In genomic region chr12:68067762-68068376, GRCh38 we compare ENCODE assay signal across 14 cellular contexts.
DNase-seq lines count a peak whose midpoint lies in the region; ATAC-seq, FAIRE-seq and TF ChIP-seq lines count a peak whose summit lies in the region.
"Had no signal": no experiment of that assay in that cellular context is flagged by ENCODE, and none has a peak within 500 bp of the region (broad histone marks: within the 10 kb centered on the region; RNA-seq: fewer than 3 reads in every experiment).

No MANE protein-coding gene starts in this region.

- H3K4me3 Mint-ChIP-seq in effector memory CD8-positive, alpha-beta T cell = no peak overlapping the region
- no peak overlapping the region for H3K4me3 Mint-ChIP-seq in CD14-positive monocyte
- H3K4me3 Mint-ChIP-seq: activated T-cell treated with anti-CD3 and anti-CD28 coated beads, Interleukin-2, amount 50 U/mL, for 72 hours; dendritic cell treated with granulocyte-macrophage colony-stimulating factor and Interleukin-4, amounts not matched to agents 40 ng/mL and 50 ng/mL, for 4 days had no signal

- H3K9me3 ChIP-seq in SK-N-SH (peaks cover 4% of the 10 kb centered on the region; the same call in 1 of the 2 replicates), GM12878 (replicated peaks; ENCODE audit: control insufficient read depth, insufficient read depth, low read length) (peaks cover 2% of the 10 kb centered on the region), osteoblast (ENCODE audit: low read depth, low read length) (no peaks in the 10 kb centered on the region)
- H3K9me3 ChIP-seq: neutrophil, uterus had no signal

- H3K4me3 ChIP-seq in SK-N-SH (ENCODE audit: low read depth in 2 of 2, low read length in 1 of 2) = no peak overlapping the region; a peak in 1 of 4 replicates
- no peak overlapping the region for H3K4me3 ChIP-seq in KMS-11 (IDR thresholded peaks at IDR 0.05; ENCODE audit: insufficient read depth, low read depth, low read length)
- H3K4me3 ChIP-seq in GM12878 = no peak overlapping the region
- no peak overlapping the region for H3K4me3 ChIP-seq in osteoblast (ENCODE audit: insufficient read depth, low read length)
- H3K4me3 ChIP-seq: uterus had no signal

- no peak for TF ChIP-seq POLR2A in GM12878 (IDR thresholded peaks at IDR 0.05; ENCODE audit: low read depth, low read length)

- no peaks in the 10 kb centered on the region for H4K20me1 ChIP-seq in SK-N-SH (ENCODE audit: insufficient read depth)
- H4K20me1 ChIP-seq in KMS-11 (ENCODE audit: insufficient read depth) = no peaks in the 10 kb centered on the region
- no peaks in the 10 kb centered on the region for H4K20me1 ChIP-seq in GM12878 (ENCODE audit: control insufficient read depth, insufficient read depth)
- peaks cover 2% of the 10 kb centered on the region for H4K20me1 ChIP-seq in osteoblast (ENCODE audit: insufficient read depth, low read length)

- H3K27me3 ChIP-seq in SK-N-SH (ENCODE audit: insufficient read depth) (no peaks in the 10 kb centered on the region), KMS-11 (ENCODE audit: insufficient read depth, low read depth) (no peaks in the 10 kb centered on the region), GM12878 (replicated peaks in 1 of 2; ENCODE audit: control insufficient read depth in 2 of 2, insufficient read depth in 2 of 2, low read length in 1 of 2) (no peaks in the 10 kb centered on the region), osteoblast (ENCODE audit: insufficient read depth, low read length) (peaks cover 4% of the 10 kb centered on the region)
- H3K27me3 ChIP-seq: neutrophil, uterus had no signal

- H3K9me3 Mint-ChIP-seq in effector memory CD8-positive, alpha-beta T cell = peaks cover 6 to 8% of the 10 kb centered on the region in 2 donors
- peaks cover 6 to 18% (median 13%) of the 10 kb centered on the region in 7 donors for H3K9me3 Mint-ChIP-seq in CD14-positive monocyte

- WGBS in SK-N-SH (ENCODE audit: low lambda C conversion rate) = 50% methylated on average over 6 of the region's 6 CpGs
- WGBS in GM12878 (ENCODE audit: insufficient coverage, insufficient replicate concordance, low lambda C conversion rate, missing lambda C conversion rate) = 63% methylated on average over 6 of the region's 6 CpGs

- no peaks in the 10 kb centered on the region for H3K27me3 Mint-ChIP-seq in effector memory CD8-positive, alpha-beta T cell
- H3K27me3 Mint-ChIP-seq in CD14-positive monocyte (ENCODE audit: low read depth in 3 of 3) = peaks cover 0 to 3% (median 0%) of the 10 kb centered on the region in 3 donors
- H3K27me3 Mint-ChIP-seq: dendritic cell treated with granulocyte-macrophage colony-stimulating factor and Interleukin-4, amounts not matched to agents 40 ng/mL and 50 ng/mL, for 4 days had no signal

- in situ Hi-C loops in GM12878 (cut with MboI) = no loop called here

- DNase-seq in SK-N-SH (no peak), GM12878 (ENCODE audit: low read depth, low spot score) (no peak), osteoblast (ENCODE audit: insufficient read length, low spot score, missing footprints) (no peak), CD14-positive monocyte (ENCODE audit: low spot score) (no peak)
- no peak for DNase-seq in effector memory CD8-positive, alpha-beta T cell
- DNase-seq: activated T-cell treated with anti-CD3 and anti-CD28 coated beads, Interleukin-2, amount 50 U/mL, for 72 hours; uterus had no signal

- ATAC-seq in SK-N-SH treated with all-trans-retinoic acid at 6 μM for 48 hours = no peak
- no peak; the same call in 2 of the 3 replicates for ATAC-seq in GM12878
- no peak for ATAC-seq in effector memory CD8-positive, alpha-beta T cell (replicated peaks)
- ATAC-seq in HG03565 (IDR thresholded peaks at IDR 0.05; ENCODE audit: unreplicated experiment) = no peak
- ATAC-seq: activated T-cell treated with anti-CD3 and anti-CD28 coated beads, Interleukin-2, amount 50 U/mL, for 72 hours had no signal

- TF ChIP-seq RAD21 in SK-N-SH (IDR thresholded peaks at IDR 0.05; ENCODE audit: low read length) (no peak), GM12878 (IDR thresholded peaks at IDR 0.05; ENCODE audit: insufficient read depth, low read depth, low read length) (no peak; the same call in 1 of the 2 replicates)

- H3K4me2 ChIP-seq in SK-N-SH (no peak overlapping the region), KMS-11 (no peak overlapping the region), GM12878 (ENCODE audit: control insufficient read depth, insufficient read depth) (no peak overlapping the region), osteoblast (ENCODE audit: insufficient read depth, low read length) (no peak overlapping the region)

- POLR2A ChIA-PET in SK-N-SH (lab: Yijun Ruan, JAX) (no interaction called here), GM12878 (lab: Charles Lee) (no interaction called here)

- no peak for TF ChIP-seq EP300 in SK-N-SH (IDR thresholded peaks at IDR 0.05; ENCODE audit: borderline replicate concordance in 1 of 2, low read depth in 1 of 2, low read length in 1 of 2)
- TF ChIP-seq EP300 in GM12878 (IDR thresholded peaks at IDR 0.05; ENCODE audit: borderline replicate concordance in 1 of 2, control insufficient read depth in 1 of 2, low read depth in 2 of 2, low read length in 2 of 2) = no peak

- H3K4me1 ChIP-seq in SK-N-SH (ENCODE audit: control insufficient read depth in 1 of 2, insufficient read depth in 2 of 2, low read depth in 1 of 2, low read length in 1 of 2) (no peaks in the 10 kb centered on the region), KMS-11 (ENCODE audit: low read depth, poor library complexity, severe bottlenecking) (peaks cover 13% of the 10 kb centered on the region), GM12878 (ENCODE audit: control insufficient read depth, insufficient read depth, low read length) (no peaks in the 10 kb centered on the region), osteoblast (ENCODE audit: insufficient read depth, low read length) (no peaks in the 10 kb centered on the region)
- H3K4me1 ChIP-seq: uterus had no signal

- H3K79me2 ChIP-seq in SK-N-SH (ENCODE audit: insufficient read depth) (no peaks in the 10 kb centered on the region), KMS-11 (ENCODE audit: insufficient read depth, low read depth) (no peaks in the 10 kb centered on the region), GM12878 (ENCODE audit: control insufficient read depth, insufficient read depth, low read length) (no peaks in the 10 kb centered on the region), osteoblast (ENCODE audit: insufficient read depth, low read length) (no peaks in the 10 kb centered on the region)

- SMC1A ChIA-PET in GM12878 (lab: Charles Lee; ENCODE audit: uncharacterized antibody, unreplicated experiment) = interaction anchor here (0.9 to 1.3 kb wide), 3 partner anchors 10 to 90 kb away, joined by 3 to 7 read pairs (median 3); no protein-coding TSS in a partner anchor

- H3K27ac ChIP-seq in SK-N-SH (ENCODE audit: low read depth in 2 of 2, low read length in 1 of 2) (no peak overlapping the region), KMS-11 (no peak overlapping the region), GM12878 (ENCODE audit: control insufficient read depth, insufficient read depth) (no peak overlapping the region), osteoblast (ENCODE audit: low read depth, low read length) (no peak overlapping the region)
- H3K27ac ChIP-seq: HL-60, neutrophil, uterus had no signal

- peaks cover 17 to 22% of the 10 kb centered on the region in 2 donors for H3K4me1 Mint-ChIP-seq in effector memory CD8-positive, alpha-beta T cell (ENCODE audit: low read depth in 2 of 2)
- peaks cover 3% of the 10 kb centered on the region for H3K4me1 Mint-ChIP-seq in CD14-positive monocyte

- FAIRE-seq in GM12878 (lab: Jason Lieb, UNC) = no peak
- FAIRE-seq: H54 had no signal

- H3K27ac Mint-ChIP-seq in effector memory CD8-positive, alpha-beta T cell = no peak overlapping the region
- no peak overlapping the region for H3K27ac Mint-ChIP-seq in CD14-positive monocyte
- H3K27ac Mint-ChIP-seq: activated T-cell treated with anti-CD3 and anti-CD28 coated beads, Interleukin-2, amount 50 U/mL, for 72 hours; dendritic cell treated with granulocyte-macrophage colony-stimulating factor and Interleukin-4, amounts not matched to agents 40 ng/mL and 50 ng/mL, for 4 days had no signal

- H3K36me3 ChIP-seq in SK-N-SH (replicated peaks in 1 of 2; ENCODE audit: control insufficient read depth in 1 of 2, insufficient read depth in 2 of 2, low read length in 1 of 2) (no peaks in the 10 kb centered on the region), KMS-11 (ENCODE audit: insufficient read depth) (no peaks in the 10 kb centered on the region), GM12878 (ENCODE audit: control insufficient read depth in 2 of 2, insufficient read depth in 2 of 2, low read length in 1 of 2) (no peaks in the 10 kb centered on the region), osteoblast (ENCODE audit: insufficient read depth, low read length) (no peaks in the 10 kb centered on the region)
- H3K36me3 ChIP-seq: neutrophil, uterus had no signal

- no TSS peak for BruUV-seq in GM12878 (replicated peaks; lab: Mats Ljungman, UMichigan)

- TF ChIP-seq CTCF in SK-N-SH (IDR thresholded peaks at IDR 0.05) = peak; percentile 47
- TF ChIP-seq CTCF in KMS-11 (conservative IDR thresholded peaks at IDR 0.05; ENCODE audit: low read depth, low read length) = peak; percentile 94
- peak; percentile 4 to 32 (median 28); a peak in 3 of 6 replicates for TF ChIP-seq CTCF in GM12878 (IDR thresholded peaks at IDR 0.05 in 2 of 3, conservative IDR thresholded peaks at IDR 0.05 in 1 of 3; ENCODE audit: control insufficient read depth in 2 of 3, extremely low read depth in 1 of 3, insufficient read depth in 1 of 3, low read depth in 3 of 3, low read length in 3 of 3)
- TF ChIP-seq CTCF in osteoblast (IDR thresholded peaks at IDR 0.05; ENCODE audit: extremely low read depth, low read depth, low read length) = peak; percentile 54
- TF ChIP-seq CTCF in CD14-positive monocyte (IDR thresholded peaks at IDR 0.05) = no peak

- no peaks in the 10 kb centered on the region for H3F3A ChIP-seq in SK-N-SH (replicated peaks; ENCODE audit: insufficient read depth)

- H3K36me3 Mint-ChIP-seq in effector memory CD8-positive, alpha-beta T cell (ENCODE audit: insufficient read depth) = no peaks in the 10 kb centered on the region
- H3K36me3 Mint-ChIP-seq in CD14-positive monocyte = no peaks in the 10 kb centered on the region

- CTCF ChIA-PET in SK-N-SH (lab: Yijun Ruan, JAX) = interaction anchor here (2.1 kb wide), 1 partner anchor 8 kb away, joined by 5 read pairs; no protein-coding TSS in a partner anchor
- CTCF ChIA-PET in GM12878 (lab: Yijun Ruan, JAX) = interaction anchor here (0.9 kb wide), 1 partner anchor 91 kb away, joined by 3 read pairs; no protein-coding TSS in a partner anchor

- H3K9ac ChIP-seq in SK-N-SH (no peak overlapping the region), KMS-11 (no peak overlapping the region), GM12878 (ENCODE audit: control insufficient read depth, insufficient read depth, low read length) (no peak overlapping the region)

- H3K9me2 ChIP-seq in SK-N-SH = no peaks in the 10 kb centered on the region

- H2AFZ ChIP-seq in SK-N-SH (ENCODE audit: low read depth) = no peak overlapping the region
- H2AFZ ChIP-seq in KMS-11 (ENCODE audit: low read depth) = no peak overlapping the region
- H2AFZ ChIP-seq in GM12878 (ENCODE audit: control insufficient read depth, low read depth, low read length) = no peak overlapping the region
- H2AFZ ChIP-seq in osteoblast (ENCODE audit: low read length) = no peak overlapping the region

- RAD21 ChIA-PET in GM12878 (lab: Charles Lee; ENCODE audit: unreplicated experiment) = no interaction called here

- intact Hi-C loops in GM12878 (cut with micrococcal nuclease; ENCODE audit: unreplicated experiment) (no loop called here), CD14-positive monocyte (cut with micrococcal nuclease) (no loop called here)

Comparison
In these comparisons a context has a peak if more than half of its experiments do, and no peak if none do; other contexts are left out.
1. Of the 26 proteins assayed by ChIP-seq in both GM12878 and SK-N-SH: peak only in GM12878: none; only in SK-N-SH: none; in both: CTCF; in neither: 25.